In genomic region chr3:71803248-71803647, GRCh38 we compare ENCODE assay signal across 1 cellular context.
TF ChIP-seq lines count a peak whose summit lies in the region.

No MANE protein-coding gene starts in this region.

TF ChIP-seq in GM23338, 12 proteins besides CTCF, POLR2A, EP300 and RAD21 (continued from another document):
- TF ChIP-seq JUNB (IDR thresholded peaks at IDR 0.05; ENCODE audit: unreplicated experiment): no peak
- TF ChIP-seq EZH2phosphoT487 (IDR thresholded peaks at IDR 0.05; ENCODE audit: unreplicated experiment): no peak
- no peak for TF ChIP-seq POLR2AphosphoS5 (IDR thresholded peaks at IDR 0.05; ENCODE audit: low read depth)
- TF ChIP-seq ZNF114 (CRISPR knock-in tag; IDR thresholded peaks at IDR 0.05): no peak
- no peak for TF ChIP-seq EZH2 (IDR thresholded peaks at IDR 0.05; ENCODE audit: low read depth, unreplicated experiment)
- TF ChIP-seq, protein P1, sequence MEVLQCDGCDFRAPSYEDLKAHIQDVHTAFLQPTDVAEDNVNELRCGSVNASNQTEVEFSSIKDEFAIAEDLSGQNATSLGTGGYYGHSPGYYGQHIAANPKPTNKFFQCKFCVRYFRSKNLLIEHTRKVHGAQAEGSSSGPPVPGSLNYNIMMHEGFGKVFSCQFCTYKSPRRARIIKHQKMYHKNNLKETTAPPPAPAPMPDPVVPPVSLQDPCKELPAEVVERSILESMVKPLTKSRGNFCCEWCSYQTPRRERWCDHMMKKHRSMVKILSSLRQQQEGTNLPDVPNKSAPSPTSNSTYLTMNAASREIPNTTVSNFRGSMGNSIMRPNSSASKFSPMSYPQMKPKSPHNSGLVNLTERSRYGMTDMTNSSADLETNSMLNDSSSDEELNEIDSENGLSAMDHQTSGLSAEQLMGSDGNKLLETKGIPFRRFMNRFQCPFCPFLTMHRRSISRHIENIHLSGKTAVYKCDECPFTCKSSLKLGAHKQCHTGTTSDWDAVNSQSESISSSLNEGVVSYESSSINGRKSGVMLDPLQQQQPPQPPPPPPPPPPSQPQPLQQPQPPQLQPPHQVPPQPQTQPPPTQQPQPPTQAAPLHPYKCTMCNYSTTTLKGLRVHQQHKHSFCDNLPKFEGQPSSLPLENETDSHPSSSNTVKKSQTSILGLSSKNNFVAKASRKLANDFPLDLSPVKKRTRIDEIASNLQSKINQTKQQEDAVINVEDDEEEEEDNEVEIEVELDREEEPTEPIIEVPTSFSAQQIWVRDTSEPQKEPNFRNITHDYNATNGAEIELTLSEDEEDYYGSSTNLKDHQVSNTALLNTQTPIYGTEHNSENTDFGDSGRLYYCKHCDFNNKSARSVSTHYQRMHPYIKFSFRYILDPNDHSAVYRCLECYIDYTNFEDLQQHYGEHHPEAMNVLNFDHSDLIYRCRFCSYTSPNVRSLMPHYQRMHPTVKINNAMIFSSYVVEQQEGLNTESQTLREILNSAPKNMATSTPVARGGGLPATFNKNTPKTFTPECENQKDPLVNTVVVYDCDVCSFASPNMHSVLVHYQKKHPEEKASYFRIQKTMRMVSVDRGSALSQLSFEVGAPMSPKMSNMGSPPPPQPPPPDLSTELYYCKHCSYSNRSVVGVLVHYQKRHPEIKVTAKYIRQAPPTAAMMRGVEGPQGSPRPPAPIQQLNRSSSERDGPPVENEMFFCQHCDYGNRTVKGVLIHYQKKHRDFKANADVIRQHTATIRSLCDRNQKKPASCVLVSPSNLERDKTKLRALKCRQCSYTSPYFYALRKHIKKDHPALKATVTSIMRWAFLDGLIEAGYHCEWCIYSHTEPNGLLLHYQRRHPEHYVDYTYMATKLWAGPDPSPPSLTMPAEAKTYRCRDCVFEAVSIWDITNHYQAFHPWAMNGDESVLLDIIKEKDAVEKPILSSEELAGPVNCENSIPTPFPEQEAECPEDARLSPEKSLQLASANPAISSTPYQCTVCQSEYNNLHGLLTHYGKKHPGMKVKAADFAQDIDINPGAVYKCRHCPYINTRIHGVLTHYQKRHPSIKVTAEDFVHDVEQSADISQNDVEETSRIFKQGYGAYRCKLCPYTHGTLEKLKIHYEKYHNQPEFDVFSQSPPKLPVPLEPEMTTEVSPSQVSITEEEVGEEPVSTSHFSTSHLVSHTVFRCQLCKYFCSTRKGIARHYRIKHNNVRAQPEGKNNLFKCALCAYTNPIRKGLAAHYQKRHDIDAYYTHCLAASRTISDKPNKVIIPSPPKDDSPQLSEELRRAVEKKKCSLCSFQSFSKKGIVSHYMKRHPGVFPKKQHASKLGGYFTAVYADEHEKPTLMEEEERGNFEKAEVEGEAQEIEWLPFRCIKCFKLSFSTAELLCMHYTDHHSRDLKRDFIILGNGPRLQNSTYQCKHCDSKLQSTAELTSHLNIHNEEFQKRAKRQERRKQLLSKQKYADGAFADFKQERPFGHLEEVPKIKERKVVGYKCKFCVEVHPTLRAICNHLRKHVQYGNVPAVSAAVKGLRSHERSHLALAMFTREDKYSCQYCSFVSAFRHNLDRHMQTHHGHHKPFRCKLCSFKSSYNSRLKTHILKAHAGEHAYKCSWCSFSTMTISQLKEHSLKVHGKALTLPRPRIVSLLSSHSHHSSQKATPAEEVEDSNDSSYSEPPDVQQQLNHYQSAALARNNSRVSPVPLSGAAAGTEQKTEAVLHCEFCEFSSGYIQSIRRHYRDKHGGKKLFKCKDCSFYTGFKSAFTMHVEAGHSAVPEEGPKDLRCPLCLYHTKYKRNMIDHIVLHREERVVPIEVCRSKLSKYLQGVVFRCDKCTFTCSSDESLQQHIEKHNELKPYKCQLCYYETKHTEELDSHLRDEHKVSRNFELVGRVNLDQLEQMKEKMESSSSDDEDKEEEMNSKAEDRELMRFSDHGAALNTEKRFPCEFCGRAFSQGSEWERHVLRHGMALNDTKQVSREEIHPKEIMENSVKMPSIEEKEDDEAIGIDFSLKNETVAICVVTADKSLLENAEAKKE (CRISPR knock-in tag; IDR thresholded peaks at IDR 0.05): no peak
